Comparison of ENCODE assay signal across 13 cellular contexts in genomic region chr18:47758000-47758399, GRCh38.
DNase-seq lines count a peak whose midpoint lies in the region; FAIRE-seq and TF ChIP-seq lines count a peak whose summit lies in the region.
"Had no signal": no experiment of that assay in that cellular context is flagged by ENCODE, and none has a peak within 500 bp of the region (broad histone marks: within the 10 kb centered on the region; RNA-seq: fewer than 3 reads in every experiment).

No MANE protein-coding gene starts in this region.

- H3K4me1 ChIP-seq in KMS-11 (ENCODE audit: low read depth, poor library complexity, severe bottlenecking) = peaks cover 6% of the 10 kb centered on the region

- peaks cover 11% of the 10 kb centered on the region for H3K9me3 Mint-ChIP-seq in neural crest cell

- no peak for TF ChIP-seq POLR2A in GM12892 (IDR thresholded peaks at IDR 0.05; ENCODE audit: low read depth, low read length)

- H3K27me3 ChIP-seq in KMS-11 (ENCODE audit: insufficient read depth, low read depth) = no peaks in the 10 kb centered on the region

- TF ChIP-seq CTCF in KMS-11 (conservative IDR thresholded peaks at IDR 0.05; ENCODE audit: low read depth, low read length) = peak; percentile 71
- TF ChIP-seq CTCF in astrocyte of the spinal cord (IDR thresholded peaks at IDR 0.05; ENCODE audit: low read depth, low read length) = peak; percentile 35
- peak; percentile 49 for TF ChIP-seq CTCF in neural crest cell (conservative IDR thresholded peaks at IDR 0.05)
- TF ChIP-seq CTCF in GM20000 (IDR thresholded peaks at IDR 0.05; ENCODE audit: extremely low read depth, missing control alignments) = no peak

- peaks cover 24% of the 10 kb centered on the region for H3K27me3 Mint-ChIP-seq in neural crest cell (ENCODE audit: low read depth)

- no peaks in the 10 kb centered on the region for H4K20me1 ChIP-seq in KMS-11 (ENCODE audit: insufficient read depth)

- H3K36me3 ChIP-seq in KMS-11 (ENCODE audit: insufficient read depth) = no peaks in the 10 kb centered on the region

- no peak overlapping the region for H2AFZ ChIP-seq in KMS-11 (ENCODE audit: low read depth)

- in situ Hi-C loops in astrocyte of the spinal cord (cut with HindIII; ENCODE audit: low sequenced_read_pairs) = no loop called here

- no peaks in the 10 kb centered on the region for H3K79me2 ChIP-seq in KMS-11 (ENCODE audit: insufficient read depth, low read depth)

- DNase-seq in NCI-H446 (lab: John Stamatoyannopoulos, UW) (peak; percentile 4 to 20), NCI-H446 treated with DMSO at 0.1 percent for 48 hours (lab: John Stamatoyannopoulos, UW) (no peak), astrocyte of the spinal cord (ENCODE audit: low read depth, low spot score) (no peak), neural crest cell (ENCODE audit: low read depth, low spot score) (no peak), GM20000 (ENCODE audit: low spot score) (no peak), NCI-H526 treated with DMSO at 0.1 percent for 48 hours (lab: John Stamatoyannopoulos, UW) (no peak), GM12892 (ENCODE audit: insufficient read length) (no peak)
- DNase-seq: activated naive CD4-positive, alpha-beta T cell treated with anti-CD3 and anti-CD28 coated beads, Interleukin-2, amount 50 U/mL, for 16 hours; NCI-H2081 treated with DMSO at 0.1 percent for 48 hours had no signal

- no peak overlapping the region for H3K4me3 ChIP-seq in KMS-11 (IDR thresholded peaks at IDR 0.05; ENCODE audit: insufficient read depth, low read depth, low read length)
- H3K4me3 ChIP-seq in astrocyte of the spinal cord (ENCODE audit: low read depth, low read length) = no peak overlapping the region
- H3K4me3 ChIP-seq: lung, skin epidermis had no signal

- peaks cover 4% of the 10 kb centered on the region for H3K4me1 Mint-ChIP-seq in neural crest cell

- no peak overlapping the region for H3K9ac ChIP-seq in KMS-11

- no peak overlapping the region for H3K4me2 ChIP-seq in KMS-11

- H3K36me3 Mint-ChIP-seq in neural crest cell (ENCODE audit: low read depth) = no peaks in the 10 kb centered on the region

- no peak overlapping the region for H3K4me3 Mint-ChIP-seq in neural crest cell
- H3K4me3 Mint-ChIP-seq: stimulated activated effector memory CD8-positive, alpha-beta T cell treated with anti-CD3 and anti-CD28 coated beads, Interleukin-12 subunit alpha, Interleukin-12 subunit beta, amount 100 ng/mL, for 72 hours had no signal

- H3K27ac ChIP-seq in KMS-11 = no peak overlapping the region
- H3K27ac ChIP-seq: skin epidermis had no signal

- H3K27ac Mint-ChIP-seq in neural crest cell (ENCODE audit: unreplicated experiment) = no peak overlapping the region
- H3K27ac Mint-ChIP-seq: stimulated activated effector memory CD8-positive, alpha-beta T cell treated with anti-CD3 and anti-CD28 coated beads, Interleukin-12 subunit alpha, Interleukin-12 subunit beta, amount 100 ng/mL, for 72 hours had no signal

- no peak for FAIRE-seq in GM12892 (lab: Jason Lieb, UNC)

Comparison
In these comparisons a context has a peak if more than half of its experiments do, and no peak if none do; other contexts are left out.
1. DNase-seq: peak in NCI-H446 (2 of 2); none in NCI-H446 treated with DMSO at 0.1 percent for 48 hours (single experiment), astrocyte of the spinal cord (single experiment), neural crest cell (single experiment), GM20000 (single experiment), NCI-H526 treated with DMSO at 0.1 percent for 48 hours (single experiment) and GM12892 (single experiment).